ENCODE assay signal across 8 cellular contexts in the genomic region with DNA sequence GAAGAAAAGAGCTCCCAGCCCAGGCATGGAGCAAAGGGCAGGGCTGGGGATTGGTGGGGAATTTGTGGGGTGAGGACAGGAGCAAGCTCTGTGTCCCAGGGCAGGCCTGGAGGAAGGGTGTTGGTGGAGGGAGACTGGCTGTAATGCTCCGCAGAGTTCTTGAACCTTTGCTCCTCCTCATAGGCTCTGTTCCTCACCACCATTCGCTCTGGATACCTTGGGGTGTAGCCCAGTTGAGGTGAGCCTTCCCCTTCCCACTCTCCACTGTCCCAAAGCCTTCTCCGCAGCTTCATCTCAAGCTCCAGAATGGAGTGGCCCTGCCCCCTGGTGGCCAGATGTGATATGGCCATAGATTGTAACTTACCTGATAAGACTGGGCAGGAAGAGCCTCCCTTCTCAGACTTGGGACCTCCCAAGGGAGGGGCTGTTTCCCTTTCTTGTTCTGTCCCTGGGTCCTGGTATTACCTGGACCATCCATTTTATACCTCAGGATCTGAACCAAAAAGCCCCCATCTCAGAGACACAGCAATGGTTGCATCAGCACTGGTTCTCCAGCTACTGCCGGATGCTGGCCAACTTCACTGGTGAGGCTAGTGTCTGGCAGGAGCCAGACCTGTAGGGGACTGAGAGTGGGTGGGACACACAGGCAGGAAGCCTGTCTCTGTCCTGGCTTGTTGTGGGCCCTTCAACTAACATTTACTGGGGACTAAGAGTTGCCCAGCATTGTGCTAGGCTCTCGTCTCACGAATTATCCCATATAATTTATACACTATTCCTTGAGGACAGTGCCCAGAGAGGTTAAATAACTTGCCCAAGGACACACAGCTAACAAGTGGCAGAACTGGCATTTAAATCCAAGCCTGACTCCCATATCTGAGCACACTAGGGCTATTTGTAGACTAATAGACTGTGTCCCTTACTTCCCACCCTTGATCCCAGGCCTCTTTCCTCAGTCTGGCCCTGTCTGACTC. TPM values are rescaled to one million over a fixed set of nuclear protein-coding genes. Genes with fewer than 3 reads are reported as not detected.
DNase-seq lines count a peak whose midpoint lies in the region; ATAC-seq and TF ChIP-seq lines count a peak whose summit lies in the region.

No MANE protein-coding gene starts in this region.

- no peaks in the 10 kb centered on the region for H3K9me3 ChIP-seq in PC-9 (ENCODE audit: insufficient read depth, low read depth)
- H3K9me3 ChIP-seq in fibroblast of lung (ENCODE audit: control insufficient read depth, insufficient read depth, low read depth, low read length), result no peaks in the 10 kb centered on the region

- peaks cover 9% of the 10 kb centered on the region for H3K27me3 Mint-ChIP-seq in nephron progenitor cell (ENCODE audit: low read depth, poor library complexity)

- DNase-seq in GM06990 (ENCODE audit: extremely low read depth, insufficient read length), result peak; percentile 50
- DNase-seq in LNCaP clone FGC (ENCODE audit: low read depth), result peak; percentile 45
- DNase-seq in PC-9, result peak; percentile 73 to 85
- peak; percentile 88 for DNase-seq in activated T-cell treated with anti-CD3 and anti-CD28 coated beads, Interleukin-2, amount 50 U/mL, for 1 hour
- peak; percentile 64 to 80 for DNase-seq in fibroblast of lung (ENCODE audit: low read depth in 2 of 2)
- DNase-seq in nephron progenitor cell, result peak; percentile 94
- DNase-seq in stimulated activated naive CD4-positive, alpha-beta T cell treated with Interleukin-2 at 50 U/mL for 16 hours (lab: John Stamatoyannopoulos, UW), result peak; percentile 78

- peaks cover 36% of the 10 kb centered on the region for H3K4me1 Mint-ChIP-seq in nephron progenitor cell

- TF ChIP-seq CTCF in GM06990 (IDR thresholded peaks at IDR 0.05; ENCODE audit: insufficient read depth, low read length, poor library complexity, severe bottlenecking) (peak; percentile 92), LNCaP clone FGC (IDR thresholded peaks at IDR 0.05; ENCODE audit: control insufficient read depth, extremely low read depth, insufficient read depth) (peak; percentile 98), PC-9 (conservative IDR thresholded peaks at IDR 0.05) (peak; percentile 97), fibroblast of lung (conservative IDR thresholded peaks at IDR 0.05 in 1 of 2, IDR thresholded peaks at IDR 0.05 in 1 of 2; ENCODE audit: low read depth in 1 of 2, low read length in 2 of 2) (peak; percentile 87 to 96), nephron progenitor cell (IDR thresholded peaks at IDR 0.05) (peak; percentile 96)

- no peaks in the 10 kb centered on the region for H3K79me2 ChIP-seq in PC-9 (ENCODE audit: low read depth)
- H3K79me2 ChIP-seq in fibroblast of lung (ENCODE audit: control insufficient read depth, insufficient read depth, low read length), result no peaks in the 10 kb centered on the region

- ATAC-seq in HG03571 (IDR thresholded peaks at IDR 0.05; ENCODE audit: unreplicated experiment), result no peak

- intact Hi-C loops in PC-9 (cut with micrococcal nuclease; ENCODE audit: unreplicated experiment), result loop anchor here (1.0 to 10.0 kb wide), 4 partner anchors 38 to 570 kb away; a partner anchor contains a TSS

- H3K27me3 ChIP-seq in GM06990 (replicated peaks; ENCODE audit: control insufficient read depth, insufficient read depth, low read length) (no peaks in the 10 kb centered on the region), PC-9 (ENCODE audit: insufficient read depth, low read depth) (no peaks in the 10 kb centered on the region), fibroblast of lung (ENCODE audit: control insufficient read depth, insufficient read depth, low read length) (peaks cover 5% of the 10 kb centered on the region)

- H3K4me3 ChIP-seq in GM06990 (replicated peaks; ENCODE audit: low read depth, low read length) (no peak overlapping the region), LNCaP clone FGC (ENCODE audit: low read depth, low read length) (no peak overlapping the region), PC-9 (no peak overlapping the region), fibroblast of lung (replicated peaks in 1 of 4; ENCODE audit: control extremely low read depth in 1 of 4, insufficient read depth in 1 of 4, low read depth in 3 of 4, low read length in 4 of 4) (no peak overlapping the region)

- H3K9me3 Mint-ChIP-seq in nephron progenitor cell, result no peaks in the 10 kb centered on the region

- BruUV-seq in PC-9 (replicated peaks; lab: Mats Ljungman, UMichigan), result no TSS peak

- POLR2A ChIA-PET in PC-9 (lab: Charles Lee; ENCODE audit: unreplicated experiment), result interaction anchor here (0.6 kb wide), 1 partner anchor 92 kb away, joined by 7 read pairs; no protein-coding TSS in a partner anchor

- H4K20me1 ChIP-seq in PC-9 (ENCODE audit: insufficient read depth) (no peaks in the 10 kb centered on the region), fibroblast of lung (ENCODE audit: control insufficient read depth, extremely low read depth, insufficient read depth, low read length) (no peaks in the 10 kb centered on the region)

- H3K4me2 ChIP-seq in PC-9, result no peak overlapping the region
- no peak overlapping the region for H3K4me2 ChIP-seq in fibroblast of lung (ENCODE audit: extremely low read depth, insufficient read depth, low read length)

- no peaks in the 10 kb centered on the region for H3K9me2 ChIP-seq in PC-9 (ENCODE audit: insufficient read depth)

- no peaks in the 10 kb centered on the region for H3K36me3 Mint-ChIP-seq in nephron progenitor cell (ENCODE audit: low read depth)

- H3K27ac Mint-ChIP-seq in nephron progenitor cell, result no peak overlapping the region

- H3K27ac ChIP-seq in PC-9 (no peak overlapping the region), fibroblast of lung (ENCODE audit: insufficient read depth, low read length) (no peak overlapping the region)

- H3K4me1 ChIP-seq in PC-9 (replicated peaks; ENCODE audit: insufficient read depth), result peaks cover 11% of the 10 kb centered on the region
- H3K4me1 ChIP-seq in fibroblast of lung (ENCODE audit: control insufficient read depth, extremely low read depth, insufficient read depth, low read length), result no peaks in the 10 kb centered on the region

- CTCF ChIA-PET in PC-9 (lab: Charles Lee), result interaction anchor here (0.5 to 1.5 kb wide), 10 partner anchors 9 to 793 kb away, joined by 3 to 11 read pairs (median 4); no protein-coding TSS in a partner anchor

- H3K4me3 Mint-ChIP-seq in nephron progenitor cell, result no peak overlapping the region

- H3K36me3 ChIP-seq in GM06990 (ENCODE audit: control insufficient read depth, insufficient read depth, low read length), result no peaks in the 10 kb centered on the region
- H3K36me3 ChIP-seq in PC-9 (ENCODE audit: low read depth), result no peaks in the 10 kb centered on the region
- no peaks in the 10 kb centered on the region for H3K36me3 ChIP-seq in fibroblast of lung (ENCODE audit: control insufficient read depth, insufficient read depth, low read length)

- H3K9ac ChIP-seq in fibroblast of lung (ENCODE audit: insufficient read depth, low read length), result no peak overlapping the region

- peaks cover 16% of the 10 kb centered on the region; the same call in 1 of the 2 replicates for H3F3A ChIP-seq in PC-9 (ENCODE audit: insufficient read depth, low read depth)

- H2AFZ ChIP-seq in PC-9, result no peak overlapping the region
- H2AFZ ChIP-seq in fibroblast of lung (ENCODE audit: low read length), result no peak overlapping the region

RNA-seq across cellular contexts. Expression of a gene that starts 19.1 kb away (rescaled TPM):
- total RNA-seq in PC-9 (2021) (0.17 and 0.28 TPM in 2 replicates), fibroblast of lung (under 0.01 TPM in 1 of 2 replicates, not detected in the other)
- polyA plus RNA-seq in fibroblast of lung, result 0.01 TPM in 1 of 2 replicates, not detected in the other
- polyA plus RNA-seq in fibroblast of lung (2012), result not detected in 2 replicates
- polyA minus RNA-seq in fibroblast of lung (ENCODE audit: low replicate concordance), result not detected in 2 replicates

RNA-seq across cellular contexts. Expression of a gene that starts 44.8 kb away (rescaled TPM):
- total RNA-seq in PC-9 (2021) (1,438 and 1,670 TPM in 2 replicates), fibroblast of lung (1,378 and 1,996 TPM in 2 replicates)
- 1,814 and 2,237 TPM in 2 replicates for polyA plus RNA-seq in fibroblast of lung
- polyA plus RNA-seq in fibroblast of lung (2012), result 2,049 and 2,331 TPM in 2 replicates
- 547 and 575 TPM in 2 replicates for polyA minus RNA-seq in fibroblast of lung (ENCODE audit: low replicate concordance)

RNA-seq across cellular contexts. Expression of a gene that starts 47.4 kb away (rescaled TPM):
- total RNA-seq in PC-9 (2021), result 21.4 and 26.0 TPM in 2 replicates
- total RNA-seq in fibroblast of lung, result 2.3 and 5.9 TPM in 2 replicates
- 4.2 and 5.7 TPM in 2 replicates for polyA plus RNA-seq in fibroblast of lung
- 4.6 and 6.2 TPM in 2 replicates for polyA plus RNA-seq in fibroblast of lung (2012)
- polyA minus RNA-seq in fibroblast of lung (ENCODE audit: low replicate concordance), result 5.1 and 5.8 TPM in 2 replicates
